In genomic region chr19:19997656-19998268, GRCh38 we compare ENCODE assay signal across 8 cellular contexts. TPM values are rescaled to one million over a fixed set of nuclear protein-coding genes. Genes with fewer than 3 reads are reported as not detected.
A peak's percentile ranks its signal among the peaks of the same experiment; 100 is the strongest.
DNase-seq lines count a peak whose midpoint lies in the region; ATAC-seq, FAIRE-seq and TF ChIP-seq lines count a peak whose summit lies in the region.

No MANE protein-coding gene starts in this region.

- H3K27me3 Mint-ChIP-seq in activated naive CD8-positive, alpha-beta T cell treated with anti-CD3 and anti-CD28 coated beads, Interleukin-2, amount 10 ng/mL, durations not matched to agents 7 days and 5 days: no peaks in the 10 kb centered on the region

- dilution Hi-C loops in keratinocyte (cut with MboI; ENCODE audit: extremely low pct_ligation_motif_present, low sequenced_read_pairs): no loop called here

- ATAC-seq in activated naive CD8-positive, alpha-beta T cell treated with anti-CD3 and anti-CD28 coated beads, Interleukin-2, amount 10 ng/mL, durations not matched to agents 7 days and 5 days (ENCODE audit: low read depth): no peak
- no peak for ATAC-seq in HG03460 (IDR thresholded peaks at IDR 0.05; ENCODE audit: unreplicated experiment)

- H3K4me2 ChIP-seq in keratinocyte (ENCODE audit: control insufficient read depth, extremely low read depth, insufficient read depth, low read depth, low read length): no peak overlapping the region

- FAIRE-seq in keratinocyte (lab: Jason Lieb, UNC) (no peak), urothelium cell line (lab: Jason Lieb, UNC) (no peak)

- POLR2A ChIA-PET in activated naive CD8-positive, alpha-beta T cell treated with anti-CD3 and anti-CD28 coated beads, Interleukin-2, amount 10 ng/mL, durations not matched to agents 7 days and 5 days (lab: Charles Lee): interaction anchor here (0.7 kb wide), 1 partner anchor 222 kb away, joined by 3 read pairs; no protein-coding TSS in a partner anchor

- H3K27ac Mint-ChIP-seq in activated naive CD8-positive, alpha-beta T cell treated with anti-CD3 and anti-CD28 coated beads, Interleukin-2, amount 10 ng/mL, durations not matched to agents 7 days and 5 days: no peak overlapping the region

- no peak overlapping the region for H3K4me3 ChIP-seq in NB4 (ENCODE audit: low read depth, low read length)
- no peak overlapping the region for H3K4me3 ChIP-seq in keratinocyte (ENCODE audit: control insufficient read depth in 2 of 3, extremely low read depth in 1 of 3, insufficient read depth in 2 of 3, low read depth in 1 of 3, low read length in 3 of 3)

- no peaks in the 10 kb centered on the region for H3K4me1 Mint-ChIP-seq in activated naive CD8-positive, alpha-beta T cell treated with anti-CD3 and anti-CD28 coated beads, Interleukin-2, amount 10 ng/mL, durations not matched to agents 7 days and 5 days

- DNase-seq in NB4 (ENCODE audit: low read depth) (peak; percentile 49), keratinocyte (ENCODE audit: low read depth, low spot score) (no peak), urothelium cell line (ENCODE audit: low spot score) (no peak), NCI-H345 treated with DMSO at 0.1 percent for 48 hours (lab: John Stamatoyannopoulos, UW; ENCODE audit: unreplicated experiment) (no peak)
- peak; percentile 49 for DNase-seq in activated naive CD8-positive, alpha-beta T cell treated with anti-CD3 and anti-CD28 coated beads, Interleukin-2, amount 10 ng/mL, durations not matched to agents 7 days and 5 days
- peak; percentile 4 to 5 for DNase-seq in stimulated activated CD8-positive, alpha-beta memory T cell treated with anti-CD3 and anti-CD28 coated beads, Interleukin-7, amount 100 ng/mL, for 1 hour (ENCODE audit: low read depth in 2 of 2)

- H3K9me3 Mint-ChIP-seq in activated naive CD8-positive, alpha-beta T cell treated with anti-CD3 and anti-CD28 coated beads, Interleukin-2, amount 10 ng/mL, durations not matched to agents 7 days and 5 days: peaks cover 15% of the 10 kb centered on the region

- H3K27me3 ChIP-seq in keratinocyte (ENCODE audit: control insufficient read depth, extremely low read depth, insufficient read depth, low read length): no peaks in the 10 kb centered on the region

- no peaks in the 10 kb centered on the region for H3K36me3 ChIP-seq in keratinocyte (ENCODE audit: control insufficient read depth in 2 of 2, extremely low read depth in 1 of 2, insufficient read depth in 2 of 2, low read length in 2 of 2)

- H3K79me2 ChIP-seq in keratinocyte (ENCODE audit: control insufficient read depth, insufficient read depth, low read length): no peaks in the 10 kb centered on the region

- H2AFZ ChIP-seq in keratinocyte (ENCODE audit: control insufficient read depth, low read length): no peak overlapping the region

- peaks cover 2% of the 10 kb centered on the region for H3K9me3 ChIP-seq in keratinocyte (ENCODE audit: control insufficient read depth, low read depth, low read length)

- TF ChIP-seq POLR2A in NB4 (IDR thresholded peaks at IDR 0.05; ENCODE audit: extremely low read depth, insufficient read length): no peak

- no peaks in the 10 kb centered on the region for H4K20me1 ChIP-seq in keratinocyte (ENCODE audit: control insufficient read depth, extremely low read depth, insufficient read depth, low read length)

- no peak overlapping the region for H3K9ac ChIP-seq in keratinocyte (ENCODE audit: control insufficient read depth, extremely low read depth, insufficient read depth, low read length)

- H3K27ac ChIP-seq in C4-2B (no peak overlapping the region), keratinocyte (ENCODE audit: control insufficient read depth, insufficient read depth, low read length) (no peak overlapping the region)

- H3K9me1 ChIP-seq in keratinocyte (ENCODE audit: control insufficient read depth, extremely low read depth, insufficient read depth, low read length): no peaks in the 10 kb centered on the region

- no peaks in the 10 kb centered on the region for H3K4me1 ChIP-seq in keratinocyte (ENCODE audit: control insufficient read depth, extremely low read depth, insufficient read depth, low read length)

- no peak overlapping the region for H3K4me3 Mint-ChIP-seq in activated naive CD8-positive, alpha-beta T cell treated with anti-CD3 and anti-CD28 coated beads, Interleukin-2, amount 10 ng/mL, durations not matched to agents 7 days and 5 days

- TF ChIP-seq CTCF in C4-2B (conservative IDR thresholded peaks at IDR 0.05) (peak; percentile 88), NB4 (IDR thresholded peaks at IDR 0.05; ENCODE audit: low read depth, low read length) (peak; percentile 95), keratinocyte (optimal IDR thresholded peaks at IDR 0.05 in 1 of 3, IDR thresholded peaks at IDR 0.05 in 1 of 3, conservative IDR thresholded peaks at IDR 0.05 in 1 of 3; ENCODE audit: extremely low read depth in 1 of 3, insufficient read depth in 2 of 3, low read length in 3 of 3) (peak; percentile 30 to 59 (median 44))

- peaks cover 8% of the 10 kb centered on the region for H3K36me3 Mint-ChIP-seq in activated naive CD8-positive, alpha-beta T cell treated with anti-CD3 and anti-CD28 coated beads, Interleukin-2, amount 10 ng/mL, durations not matched to agents 7 days and 5 days

RNA-seq across cellular contexts. Expression of gene ZNF682, which starts 41.5 kb away (rescaled TPM):
- 10 to 100 TPM; 13.1 to 16.9 TPM for total RNA-seq in activated naive CD8-positive, alpha-beta T cell treated with anti-CD3 and anti-CD28 coated beads, Interleukin-2, amount 10 ng/mL, durations not matched to agents 7 days and 5 days
- 2.0 to 6.1 TPM (median 6.0 TPM) in 3 replicates for polyA plus RNA-seq in keratinocyte
- polyA plus RNA-seq in keratinocyte (2011; ENCODE audit: low read depth): 3.2 TPM
- 1.9 and 3.7 TPM in 2 replicates for polyA plus RNA-seq in keratinocyte (2011; cell fraction: cytosol; rRNA removed)
- polyA plus RNA-seq in keratinocyte (2011; cell fraction: nucleus; rRNA removed): 13.3 and 15.8 TPM in 2 replicates
- polyA plus RNA-seq in keratinocyte (2012; ENCODE audit: low replicate concordance): 1.4 and 3.5 TPM in 2 replicates
- polyA minus RNA-seq in keratinocyte: 0.46 to 5.9 TPM (median 5.2 TPM) in 3 replicates
- polyA minus RNA-seq in keratinocyte (2011; cell fraction: cytosol; rRNA and poly(A)+ RNA removed): not detected
- polyA minus RNA-seq in keratinocyte (2011; cell fraction: nucleus; rRNA and poly(A)+ RNA removed): 1.4 and 10.9 TPM in 2 replicates

Comparison
In these comparisons a context has a peak if more than half of its experiments do, and no peak if none do; other contexts are left out.
1. CTCF ChIP-seq: peak in every context shown above with its lines; median percentile 95 in NB4; 88 in C4-2B; 44 in keratinocyte.
2. DNase-seq: peak in NB4 (single experiment), activated naive CD8-positive, alpha-beta T cell treated with anti-CD3 and anti-CD28 coated beads, Interleukin-2, amount 10 ng/mL, durations not matched to agents 7 days and 5 days (single experiment) and stimulated activated CD8-positive, alpha-beta memory T cell treated with anti-CD3 and anti-CD28 coated beads, Interleukin-7, amount 100 ng/mL, for 1 hour (2 of 2); none in keratinocyte (single experiment), urothelium cell line (single experiment) and NCI-H345 treated with DMSO at 0.1 percent for 48 hours (single experiment).